In genomic region chr15:56208185-56208584, GRCh38 we compare ENCODE assay signal across 15 cellular contexts. TPM values are rescaled to one million over a fixed set of nuclear protein-coding genes. Genes with fewer than 3 reads are reported as not detected.
DNase-seq lines count a peak whose midpoint lies in the region; ATAC-seq and TF ChIP-seq lines count a peak whose summit lies in the region.
"Had no signal": no experiment of that assay in that cellular context is flagged by ENCODE, and none has a peak within 500 bp of the region (broad histone marks: within the 10 kb centered on the region; RNA-seq: fewer than 3 reads in every experiment).

No MANE protein-coding gene starts in this region.

- POLR2A ChIA-PET in IMR-90 (lab: Charles Lee; ENCODE audit: unreplicated experiment) = no interaction called here

- no peak for TF ChIP-seq RAD21 in IMR-90 (IDR thresholded peaks at IDR 0.05; ENCODE audit: low read length)

- peaks cover 5% of the 10 kb centered on the region for H3K9me1 ChIP-seq in IMR-90 (ENCODE audit: insufficient read depth, low read length)

- no peaks in the 10 kb centered on the region for H3K27me3 Mint-ChIP-seq in activated naive CD8-positive, alpha-beta T cell treated with anti-CD3 and anti-CD28 coated beads for 36 hours
- H3K27me3 Mint-ChIP-seq in natural killer cell treated with Interleukin-12 subunit alpha and Interleukin-12 subunit beta and Interleukin-15 and Interleukin-18, amount 100 ng/mL, for 72 hours = no peaks in the 10 kb centered on the region

- peaks cover 25% of the 10 kb centered on the region for H3K9me3 Mint-ChIP-seq in activated naive CD8-positive, alpha-beta T cell treated with anti-CD3 and anti-CD28 coated beads for 36 hours
- H3K9me3 Mint-ChIP-seq in natural killer cell treated with Interleukin-12 subunit alpha and Interleukin-12 subunit beta and Interleukin-15 and Interleukin-18, amount 100 ng/mL, for 72 hours = peaks cover 3% of the 10 kb centered on the region

- H2BK5ac ChIP-seq in IMR-90 (ENCODE audit: low read depth, low read length, poor library complexity, severe bottlenecking) = peak overlapping the region; percentile 66

- peak overlapping the region; percentile 64; the same call in 1 of the 2 replicates for H4K5ac ChIP-seq in IMR-90 (ENCODE audit: low read depth, low read length)

- H2BK20ac ChIP-seq in IMR-90 (ENCODE audit: low read depth, low read length) = peak overlapping the region; percentile 28; the same call in 1 of the 2 replicates

- 0 out of 3 replicates have a peak overlapping the region, but pooled peaks have one; percentile 13 for H2BK15ac ChIP-seq in IMR-90 (ENCODE audit: low read depth, low read length)

- H4K91ac ChIP-seq in IMR-90 (ENCODE audit: insufficient read depth, low read depth, low read length) = peak overlapping the region; percentile 30; the same call in 1 of the 2 replicates

- peaks cover 61% of the 10 kb centered on the region for H3K4me1 Mint-ChIP-seq in activated naive CD8-positive, alpha-beta T cell treated with anti-CD3 and anti-CD28 coated beads for 36 hours
- H3K4me1 Mint-ChIP-seq in natural killer cell treated with Interleukin-12 subunit alpha and Interleukin-12 subunit beta and Interleukin-15 and Interleukin-18, amount 100 ng/mL, for 72 hours (ENCODE audit: low read depth in 2 of 2) = peaks cover 55 to 78% of the 10 kb centered on the region in 2 donors

- peak overlapping the region; percentile 65 for H3K27ac Mint-ChIP-seq in activated naive CD8-positive, alpha-beta T cell treated with anti-CD3 and anti-CD28 coated beads for 36 hours
- peak overlapping the region in 1 of 2 donors; percentile 23 for H3K27ac Mint-ChIP-seq in natural killer cell treated with Interleukin-12 subunit alpha and Interleukin-12 subunit beta and Interleukin-15 and Interleukin-18, amount 100 ng/mL, for 72 hours

- peaks cover 55% of the 10 kb centered on the region for H3K36me3 Mint-ChIP-seq in activated naive CD8-positive, alpha-beta T cell treated with anti-CD3 and anti-CD28 coated beads for 36 hours
- H3K36me3 Mint-ChIP-seq in natural killer cell treated with Interleukin-12 subunit alpha and Interleukin-12 subunit beta and Interleukin-15 and Interleukin-18, amount 100 ng/mL, for 72 hours = peaks cover 18% of the 10 kb centered on the region

- H3K9me3 ChIP-seq in DND-41 (ENCODE audit: insufficient read depth, low read length, severe bottlenecking) (peaks cover 3% of the 10 kb centered on the region), IMR-90 (ENCODE audit: control insufficient read depth, insufficient read depth, low read length) (0 out of 2 replicates have a peak, but pooled peaks cover 2% of the 10 kb centered on the region), breast epithelium (peaks cover 0 to 4% of the 10 kb centered on the region in 2 donors)
- H3K9me3 ChIP-seq: uterus had no signal

- WGBS in IMR-90 (ENCODE audit: extremely low coverage in 2 of 2, insufficient read length in 1 of 2), 2 experiments = no CpG with 5 or more reads among the region's 2 CpGs

- CTCF ChIA-PET in IMR-90 (lab: Yijun Ruan, JAX) = no interaction called here

- in situ Hi-C loops in IMR-90 (cut with MboI; ENCODE audit: low sequenced_read_pairs) = no loop called here

- no peak overlapping the region for H3K56ac ChIP-seq in IMR-90 (ENCODE audit: extremely low read depth, insufficient read depth, low read length)

- BruUV-seq in IMR-90 (replicated peaks; lab: Mats Ljungman, UMichigan) = no TSS peak

- H3K4me2 ChIP-seq in DND-41 (ENCODE audit: insufficient read depth, low read length) (peak overlapping the region; percentile 43), IMR-90 (ENCODE audit: low read depth, low read length) (peak overlapping the region; percentile 65)

- no peak for TF ChIP-seq CTCF in DND-41 (IDR thresholded peaks at IDR 0.05; ENCODE audit: borderline replicate concordance, extremely low read depth, low read length, poor library complexity, severe bottlenecking)
- TF ChIP-seq CTCF in IMR-90 (conservative IDR thresholded peaks at IDR 0.05; ENCODE audit: low read depth, low read length) = no peak
- TF ChIP-seq CTCF in breast epithelium (IDR thresholded peaks at IDR 0.05) = no peak

- peak overlapping the region in 1 of 2 experiments; percentile 30; a peak in 2 of 4 replicates for H4K8ac ChIP-seq in IMR-90 (ENCODE audit: low read depth in 2 of 2, low read length in 2 of 2)

- H2AK9ac ChIP-seq in IMR-90 (replicated peaks; ENCODE audit: low read depth, low read length, poor library complexity) = no peak overlapping the region

- intact Hi-C loops in IMR-90 (cut with micrococcal nuclease) = loop anchor here (2.0 kb wide), 1 partner anchor 33 kb away; no protein-coding TSS in a partner anchor
- intact Hi-C loops in breast epithelium (cut with DNase I; ENCODE audit: low total_unique reads) = no loop called here

- H3K4me1 ChIP-seq in DND-41 (ENCODE audit: insufficient read depth, low read length) = peaks cover 39% of the 10 kb centered on the region
- H3K4me1 ChIP-seq in IMR-90 (ENCODE audit: control insufficient read depth, insufficient read depth, low read length) = peaks cover 9% of the 10 kb centered on the region
- no peaks in the 10 kb centered on the region for H3K4me1 ChIP-seq in breast epithelium
- H3K4me1 ChIP-seq: uterus had no signal

- peak overlapping the region; percentile 38 for H3K4me3 Mint-ChIP-seq in activated naive CD8-positive, alpha-beta T cell treated with anti-CD3 and anti-CD28 coated beads for 36 hours
- H3K4me3 Mint-ChIP-seq in natural killer cell treated with Interleukin-12 subunit alpha and Interleukin-12 subunit beta and Interleukin-15 and Interleukin-18, amount 100 ng/mL, for 72 hours = peak overlapping the region; percentile 18
- H3K4me3 Mint-ChIP-seq: CD14-positive monocyte had no signal

- dilution Hi-C loops in IMR-90 (cut with HindIII; ENCODE audit: low sequenced_read_pairs, unreplicated experiment) = no loop called here

- peak; percentile 31; the same call in 1 of the 3 replicates for ATAC-seq in DND-41 (ENCODE audit: insufficient read depth, low read depth)
- peak; percentile 24; the same call in 1 of the 2 replicates for ATAC-seq in IMR-90 (ENCODE audit: low read depth)
- ATAC-seq in natural killer cell treated with Interleukin-12 subunit alpha and Interleukin-12 subunit beta and Interleukin-15 and Interleukin-18, amount 100 ng/mL, for 72 hours = no peak
- ATAC-seq: PC-3 had no signal

- H2AK5ac ChIP-seq in IMR-90 (ENCODE audit: low read depth, low read length) = 0 out of 2 replicates have a peak overlapping the region, but pooled peaks have one; percentile 40

- no peak for TF ChIP-seq POLR2A in IMR-90 (IDR thresholded peaks at IDR 0.05; ENCODE audit: low read depth, low read length)
- no peak for TF ChIP-seq POLR2A in breast epithelium (IDR thresholded peaks at IDR 0.05)

- peaks cover 100% of the 10 kb centered on the region for H3K79me2 ChIP-seq in DND-41 (ENCODE audit: insufficient read depth, low read length)

- peak overlapping the region; percentile 82 for H3K18ac ChIP-seq in IMR-90 (ENCODE audit: low read depth, low read length)

- H3K9ac ChIP-seq in DND-41 (ENCODE audit: low read depth, low read length) (peak overlapping the region; percentile 26; the same call in 1 of the 2 replicates), IMR-90 (ENCODE audit: low read depth, low read length) (no peak overlapping the region)

- H3K27me3 ChIP-seq in DND-41 (ENCODE audit: insufficient read depth, low read length, poor library complexity) = no peaks in the 10 kb centered on the region
- no peaks in the 10 kb centered on the region for H3K27me3 ChIP-seq in IMR-90 (ENCODE audit: control insufficient read depth, insufficient read depth, low read length)
- H3K27me3 ChIP-seq in breast epithelium = no peaks in the 10 kb centered on the region
- H3K27me3 ChIP-seq: uterus had no signal

- peaks cover 16% of the 10 kb centered on the region; the same call in 1 of the 2 replicates for H3K36me3 ChIP-seq in DND-41 (ENCODE audit: insufficient read depth, low read length)
- H3K36me3 ChIP-seq in IMR-90 (ENCODE audit: control insufficient read depth, insufficient read depth, low read length) = no peaks in the 10 kb centered on the region
- H3K36me3 ChIP-seq in breast epithelium = no peaks in the 10 kb centered on the region
- H3K36me3 ChIP-seq: uterus had no signal

- no peak for DNase-seq in DND-41
- no peak for DNase-seq in IMR-90
- no peak for DNase-seq in activated naive CD8-positive, alpha-beta T cell treated with anti-CD3 and anti-CD28 coated beads for 36 hours
- no peak for DNase-seq in natural killer cell treated with Interleukin-12 subunit alpha and Interleukin-12 subunit beta and Interleukin-15 and Interleukin-18, amount 100 ng/mL, for 72 hours (ENCODE audit: low spot score)
- no peak for DNase-seq in NCI-H2227 (lab: John Stamatoyannopoulos, UW; ENCODE audit: unreplicated experiment)
- no peak for DNase-seq in NCI-H82 treated with DMSO at 0.1 percent for 48 hours (lab: John Stamatoyannopoulos, UW; ENCODE audit: unreplicated experiment)
- no peak for DNase-seq in breast epithelium (ENCODE audit: low spot score in 2 of 2)
- DNase-seq: activated CD4-positive, alpha-beta T cell treated with anti-CD3 and anti-CD28 coated beads for 1 hour; activated effector memory CD4-positive, alpha-beta T cell treated with Interleukin-2 at 50 U/mL for 16 hours; NCI-H1105; NCI-H446; PC-3; stimulated activated CD4-positive, alpha-beta T cell treated with anti-CD3 and anti-CD28 coated beads, Interleukin-2, amount 100 ng/mL, for 24 hours; uterus had no signal

- H3K4me3 ChIP-seq in DND-41 (ENCODE audit: low read depth in 1 of 2, low read length in 2 of 2) (no peak overlapping the region), IMR-90 (ENCODE audit: insufficient read depth, low read depth, low read length) (no peak overlapping the region), breast epithelium (no peak overlapping the region)
- H3K4me3 ChIP-seq: uterus had no signal

- no peak overlapping the region for H2BK120ac ChIP-seq in IMR-90 (ENCODE audit: low read depth, low read length)

- peaks cover 12 to 42% of the 10 kb centered on the region in 2 experiments for H3K79me1 ChIP-seq in IMR-90 (ENCODE audit: low read depth in 1 of 2, low read length in 2 of 2)

- no peak overlapping the region for H2AFZ ChIP-seq in DND-41 (ENCODE audit: low read depth, low read length)
- no peak overlapping the region for H2AFZ ChIP-seq in IMR-90 (replicated peaks; ENCODE audit: low read length, poor library complexity)

- no peak overlapping the region for H3K23ac ChIP-seq in IMR-90 (ENCODE audit: low read depth, low read length)

- H3K14ac ChIP-seq in IMR-90 (replicated peaks; ENCODE audit: low read depth, low read length) = no peak overlapping the region; the same call in 1 of the 2 replicates

- 0 out of 2 replicates have a peak overlapping the region, but pooled peaks have one; percentile 22 for H3K4ac ChIP-seq in IMR-90 (ENCODE audit: low read depth, low read length)

- H4K20me1 ChIP-seq in DND-41 (ENCODE audit: insufficient read depth, low read length) (peaks cover 24% of the 10 kb centered on the region; the same call in 1 of the 2 replicates), IMR-90 (ENCODE audit: insufficient read depth, low read length) (peaks cover 26% of the 10 kb centered on the region)

- H3K27ac ChIP-seq in DND-41 (ENCODE audit: low read length) (peak overlapping the region; percentile 75), IMR-90 (ENCODE audit: insufficient read depth, low read length) (peak overlapping the region; percentile 86; the same call in 1 of the 2 replicates), breast epithelium (no peak overlapping the region)
- H3K27ac ChIP-seq: uterus had no signal

RNA-seq across cellular contexts. Expression of gene RFX7, which starts 35.5 kb away (rescaled TPM):
- total RNA-seq in IMR-90 (2012; rRNA removed) = 6.9 and 10.6 TPM in 2 replicates
- 4.1 and 4.3 TPM in 2 replicates for polyA plus RNA-seq in IMR-90 (2012; rRNA removed)
- polyA plus RNA-seq in IMR-90 (2012; cell fraction: cytosol; rRNA removed) = 0.80 and 1.0 TPM in 2 replicates
- 3.5 and 17.0 TPM in 2 replicates for polyA plus RNA-seq in IMR-90 (2012; cell fraction: nucleus; rRNA removed; ENCODE audit: low replicate concordance)
- total RNA-seq in activated naive CD8-positive, alpha-beta T cell treated with anti-CD3 and anti-CD28 coated beads for 36 hours = 10 to 100 TPM; 28.6 to 30.5 TPM
- 10 to 100 TPM; 19.5 to 28.1 TPM for total RNA-seq in natural killer cell treated with Interleukin-12 subunit alpha and Interleukin-12 subunit beta and Interleukin-15 and Interleukin-18, amount 100 ng/mL, for 72 hours
- total RNA-seq in breast epithelium = 10 to 100 TPM in 2 of 3 donors, 1 to 10 TPM in 1; 8.3 to 14.8 (median 10.8) TPM

Comparison
In these comparisons a context has a peak if more than half of its experiments do, and no peak if none do; other contexts are left out.
1. ATAC-seq: peak in DND-41 (single experiment) and IMR-90 (single experiment); none in natural killer cell treated with Interleukin-12 subunit alpha and Interleukin-12 subunit beta and Interleukin-15 and Interleukin-18, amount 100 ng/mL, for 72 hours (0 of 2).
2. H3K27ac ChIP-seq: peak in DND-41 (single experiment) and IMR-90 (single experiment); none in breast epithelium (0 of 2).